12 cellular contexts compared by ENCODE assay signal in genomic region chr1:147771216-147772125, GRCh38. TPM values are rescaled to one million over a fixed set of nuclear protein-coding genes. Genes with fewer than 3 reads are reported as not detected.
DNase-seq lines count a peak whose midpoint lies in the region; ATAC-seq and TF ChIP-seq lines count a peak whose summit lies in the region.
"Had no signal": no experiment of that assay in that cellular context is flagged by ENCODE, and none has a peak within 500 bp of the region (broad histone marks: within the 10 kb centered on the region; RNA-seq: fewer than 3 reads in every experiment).

No MANE protein-coding gene starts in this region.

- H3K36me3 ChIP-seq in kidney epithelial cell (ENCODE audit: control insufficient read depth, insufficient read depth, low read length) (no peaks in the 10 kb centered on the region), upper lobe of right lung (no peaks in the 10 kb centered on the region)

- peak overlapping the region; percentile 54 for H3K27ac Mint-ChIP-seq in activated naive CD8-positive, alpha-beta T cell
- no peak overlapping the region for H3K27ac Mint-ChIP-seq in activated naive CD8-positive, alpha-beta T cell treated with anti-CD3 and anti-CD28 coated beads for 36 hours
- H3K27ac Mint-ChIP-seq in activated naive CD8-positive, alpha-beta T cell treated with anti-CD3 and anti-CD28 coated beads, Interleukin-2, amount 50 U/mL, for 24 hours: peak overlapping the region; percentile 44
- H3K27ac Mint-ChIP-seq: B cell had no signal

- H3K4me1 Mint-ChIP-seq in activated naive CD8-positive, alpha-beta T cell (ENCODE audit: low read depth): no peaks in the 10 kb centered on the region
- H3K4me1 Mint-ChIP-seq in activated naive CD8-positive, alpha-beta T cell treated with anti-CD3 and anti-CD28 coated beads for 36 hours: peaks cover 7% of the 10 kb centered on the region
- H3K4me1 Mint-ChIP-seq in activated naive CD8-positive, alpha-beta T cell treated with anti-CD3 and anti-CD28 coated beads, Interleukin-2, amount 50 U/mL, for 24 hours: peaks cover 7% of the 10 kb centered on the region

- H3K4me1 ChIP-seq in upper lobe of right lung: peaks cover 15% of the 10 kb centered on the region

- H3K9me3 ChIP-seq in upper lobe of right lung: no peaks in the 10 kb centered on the region

- H3K4me3 Mint-ChIP-seq in activated naive CD8-positive, alpha-beta T cell: no peak overlapping the region
- H3K4me3 Mint-ChIP-seq in activated naive CD8-positive, alpha-beta T cell treated with anti-CD3 and anti-CD28 coated beads for 36 hours: no peak overlapping the region
- H3K4me3 Mint-ChIP-seq in activated naive CD8-positive, alpha-beta T cell treated with anti-CD3 and anti-CD28 coated beads, Interleukin-2, amount 50 U/mL, for 24 hours: no peak overlapping the region
- H3K4me3 Mint-ChIP-seq: B cell had no signal

- H3K4me3 ChIP-seq in kidney epithelial cell (ENCODE audit: low read depth, low read length) (no peak overlapping the region), upper lobe of right lung (peak overlapping the region; percentile 28)
- H3K4me3 ChIP-seq: smooth muscle cell had no signal

- peak; percentile 75 for ATAC-seq in activated naive CD8-positive, alpha-beta T cell treated with anti-CD3 and anti-CD28 coated beads, Interleukin-2, amount 50 U/mL, for 24 hours
- ATAC-seq in upper lobe of right lung: peak; percentile 51
- no peak for ATAC-seq in GM18502 (IDR thresholded peaks at IDR 0.05; ENCODE audit: poor library complexity, unreplicated experiment)

- no peaks in the 10 kb centered on the region for H3K9me3 Mint-ChIP-seq in activated naive CD8-positive, alpha-beta T cell (ENCODE audit: low read depth)
- no peaks in the 10 kb centered on the region for H3K9me3 Mint-ChIP-seq in activated naive CD8-positive, alpha-beta T cell treated with anti-CD3 and anti-CD28 coated beads for 36 hours
- no peaks in the 10 kb centered on the region for H3K9me3 Mint-ChIP-seq in activated naive CD8-positive, alpha-beta T cell treated with anti-CD3 and anti-CD28 coated beads, Interleukin-2, amount 50 U/mL, for 24 hours

- no peak for TF ChIP-seq CTCF in kidney epithelial cell (IDR thresholded peaks at IDR 0.05; ENCODE audit: insufficient read depth, low read length, poor library complexity, severe bottlenecking)
- TF ChIP-seq CTCF in upper lobe of right lung (IDR thresholded peaks at IDR 0.05): no peak

- intact Hi-C loops in upper lobe of right lung (cut with DNase I): no loop called here

- H3K27ac ChIP-seq in upper lobe of right lung: no peak overlapping the region
- H3K27ac ChIP-seq: VCaP had no signal

- H3K36me3 Mint-ChIP-seq in activated naive CD8-positive, alpha-beta T cell: no peaks in the 10 kb centered on the region
- H3K36me3 Mint-ChIP-seq in activated naive CD8-positive, alpha-beta T cell treated with anti-CD3 and anti-CD28 coated beads for 36 hours: no peaks in the 10 kb centered on the region
- H3K36me3 Mint-ChIP-seq in activated naive CD8-positive, alpha-beta T cell treated with anti-CD3 and anti-CD28 coated beads, Interleukin-2, amount 50 U/mL, for 24 hours (ENCODE audit: low read depth): no peaks in the 10 kb centered on the region

- H3K27me3 ChIP-seq in kidney epithelial cell (ENCODE audit: control insufficient read depth, insufficient read depth, low read length): no peaks in the 10 kb centered on the region
- H3K27me3 ChIP-seq in upper lobe of right lung: peaks cover 6% of the 10 kb centered on the region

- H3K27me3 Mint-ChIP-seq in activated naive CD8-positive, alpha-beta T cell: peaks cover 14% of the 10 kb centered on the region
- H3K27me3 Mint-ChIP-seq in activated naive CD8-positive, alpha-beta T cell treated with anti-CD3 and anti-CD28 coated beads for 36 hours: peaks cover 22% of the 10 kb centered on the region
- peaks cover 18% of the 10 kb centered on the region for H3K27me3 Mint-ChIP-seq in activated naive CD8-positive, alpha-beta T cell treated with anti-CD3 and anti-CD28 coated beads, Interleukin-2, amount 50 U/mL, for 24 hours

- DNase-seq in activated naive CD8-positive, alpha-beta T cell treated with anti-CD3 and anti-CD28 coated beads for 36 hours: no peak
- no peak for DNase-seq in activated naive CD8-positive, alpha-beta T cell treated with anti-CD3 and anti-CD28 coated beads, Interleukin-2, amount 50 U/mL, for 24 hours
- peak; percentile 19 for DNase-seq in kidney epithelial cell (ENCODE audit: low read depth)
- DNase-seq in upper lobe of right lung: no peak
- no peak for DNase-seq in stimulated activated CD4-positive, alpha-beta T cell treated with anti-CD3 and anti-CD28 coated beads, Interleukin-4, amount 100 ng/mL, for 1 hour
- no peak for DNase-seq in NCI-H82 treated with DMSO at 0.1 percent for 48 hours (lab: John Stamatoyannopoulos, UW; ENCODE audit: unreplicated experiment)
- DNase-seq: stimulated activated naive CD4-positive, alpha-beta T cell had no signal

RNA-seq across cellular contexts. Expression of gene GJA5, which starts 11.1 kb away (rescaled TPM):
- total RNA-seq in activated naive CD8-positive, alpha-beta T cell treated with anti-CD3 and anti-CD28 coated beads for 36 hours: not detected
- total RNA-seq in kidney epithelial cell: 0.14 and 0.29 TPM in 2 replicates
- 62.2 TPM for total RNA-seq in upper lobe of right lung
- total RNA-seq: B cell had no signal

Comparison
In these comparisons a context has a peak if more than half of its experiments do, and no peak if none do; other contexts are left out.
1. RNA of gene GJA5, which starts 11.1 kb away (total RNA-seq): 62.2 TPM in upper lobe of right lung (single experiment); 0.14 to 0.29 TPM in kidney epithelial cell and not detected in activated naive CD8-positive, alpha-beta T cell treated with anti-CD3 and anti-CD28 coated beads for 36 hours; every median in the first group is over 10 times any median in the second.